Comparison of ENCODE assay signal across 29 cellular contexts in genomic region chr10:91603173-91603572, GRCh38. TPM values are rescaled to one million over a fixed set of nuclear protein-coding genes. Genes with fewer than 3 reads are reported as not detected.
DNase-seq lines count a peak whose midpoint lies in the region; ATAC-seq, FAIRE-seq and TF ChIP-seq lines count a peak whose summit lies in the region.
"Had no signal": no experiment of that assay in that cellular context is flagged by ENCODE, and none has a peak within 500 bp of the region (broad histone marks: within the 10 kb centered on the region; RNA-seq: fewer than 3 reads in every experiment).

No MANE protein-coding gene starts in this region.

- no peak overlapping the region for H4K8ac ChIP-seq in H9 (replicated peaks; ENCODE audit: insufficient read length, low read depth, low read length)

- POLR2A ChIA-PET in PC-3 (lab: Charles Lee; ENCODE audit: unreplicated experiment), result no interaction called here

- BruUV-seq in PC-3 (replicated peaks; lab: Mats Ljungman, UMichigan), result no TSS peak

- peaks cover 7% of the 10 kb centered on the region for H3F3A ChIP-seq in PC-3 (ENCODE audit: low read length, unreplicated experiment)

- H4K20me1 ChIP-seq in PC-3 (ENCODE audit: low read length) (no peaks in the 10 kb centered on the region), H9 (ENCODE audit: control insufficient read depth, insufficient read depth, insufficient read length) (no peaks in the 10 kb centered on the region)
- H4K20me1 ChIP-seq: BLaER1 had no signal

- no peak overlapping the region for H4K5ac ChIP-seq in H9 (ENCODE audit: insufficient read length, low read depth, low read length)

- peaks cover 11 to 12% of the 10 kb centered on the region in 2 experiments; a peak in 4 of 5 replicates for H3K9me3 Mint-ChIP-seq in H9

- ATAC-seq in PC-3 (no peak), pancreas (peak in 3 of 4 donors; percentile 8 to 25 (median 18)), GM19463 (IDR thresholded peaks at IDR 0.05; ENCODE audit: unreplicated experiment) (no peak)
- ATAC-seq: activated CD4-positive, alpha-beta T cell treated with anti-CD3 and anti-CD28 coated beads for 36 hours; activated naive CD4-positive, alpha-beta T cell treated with anti-CD3 and anti-CD28 coated beads, Interleukin-2, amount 50 U/mL, for 72 hours; lower lobe of right lung; mucosa of descending colon had no signal

- H3K27me3 Mint-ChIP-seq in H9 (ENCODE audit: low read depth), result no peaks in the 10 kb centered on the region

- H3K4me2 ChIP-seq in PC-3 (ENCODE audit: low read length) (no peak overlapping the region), H9 (ENCODE audit: insufficient read depth, insufficient read length, low read length) (no peak overlapping the region)
- H3K4me2 ChIP-seq: BLaER1 had no signal

- in situ Hi-C loops in transverse colon (cut with MboI; ENCODE audit: low pct_ligation_motif_present in 1 of 4, low pct_unique_long_range_greater_than_20kb in 1 of 4, low sequenced_read_pairs in 3 of 4), result no loop called here

- TF ChIP-seq EP300 in transverse colon (IDR thresholded peaks at IDR 0.05; ENCODE audit: low read depth), result no peak

- no peak overlapping the region for H2AK5ac ChIP-seq in H9 (ENCODE audit: insufficient read length, low read length)

- H2BK20ac ChIP-seq in H9 (ENCODE audit: low read depth, low read length, poor library complexity, severe bottlenecking), result no peak overlapping the region

- H3K27ac ChIP-seq in PC-3 (ENCODE audit: low read length) (peak overlapping the region; percentile 69), epithelial cell of prostate (peak overlapping the region; percentile 74), pancreas (peak overlapping the region in 2 of 4 donors; percentile 29 to 52), vagina (peak overlapping the region; percentile 38), transverse colon (peak overlapping the region in 1 of 4 donors; percentile 10), H9 (ENCODE audit: insufficient read length, low read depth, low read length) (no peak overlapping the region)
- H3K27ac ChIP-seq: BLaER1, cardiac muscle cell, lower lobe of right lung, testis had no signal

- H3K79me2 ChIP-seq in PC-3 (ENCODE audit: low read length) (no peaks in the 10 kb centered on the region), H9 (ENCODE audit: insufficient read depth, low read length) (no peaks in the 10 kb centered on the region)

- H3K9ac ChIP-seq in PC-3 (ENCODE audit: low read length), result no peak overlapping the region
- no peak overlapping the region for H3K9ac ChIP-seq in H9 (ENCODE audit: extremely low read depth, insufficient read length, low read length)
- H3K9ac ChIP-seq: BLaER1, GM23248 had no signal

- FAIRE-seq in pancreas (lab: Jason Lieb, UNC), result no peak

- H3K27ac Mint-ChIP-seq in H9, result no peak overlapping the region
- H3K27ac Mint-ChIP-seq: activated CD4-positive, alpha-beta T cell treated with anti-CD3 and anti-CD28 coated beads for 36 hours; activated naive CD4-positive, alpha-beta T cell treated with anti-CD3 and anti-CD28 coated beads, Interleukin-2, amount 50 U/mL, for 72 hours; natural killer cell treated with Interleukin-12 subunit alpha and Interleukin-12 subunit beta and Interleukin-15 and Interleukin-18, amount 100 ng/mL, for 72 hours; stimulated activated naive CD8-positive, alpha-beta T cell treated with anti-CD3 and anti-CD28 coated beads, Interleukin-15, Interleukin-2, amounts not matched to agents 100 ng/mL and 50 ng/mL, for 24 hours had no signal

- TF ChIP-seq CTCF in PC-3 (conservative IDR thresholded peaks at IDR 0.05; ENCODE audit: low read depth, low read length) (no peak), pancreas (IDR thresholded peaks at IDR 0.05) (no peak), vagina (IDR thresholded peaks at IDR 0.05) (no peak), transverse colon (IDR thresholded peaks at IDR 0.05) (no peak), H9 (conservative IDR thresholded peaks at IDR 0.05) (no peak)

- H3K36me3 ChIP-seq in PC-3 (ENCODE audit: low read depth, low read length) (no peaks in the 10 kb centered on the region), pancreas (no peaks in the 10 kb centered on the region), vagina (no peaks in the 10 kb centered on the region), transverse colon (no peaks in the 10 kb centered on the region)
- H3K36me3 ChIP-seq: BLaER1, cardiac muscle cell, lower lobe of right lung, right atrium auricular region had no signal

- H3K4me1 Mint-ChIP-seq in H9, result no peaks in the 10 kb centered on the region
- H3K4me1 Mint-ChIP-seq: activated CD4-positive, alpha-beta T cell treated with anti-CD3 and anti-CD28 coated beads for 36 hours had no signal

- H2BK15ac ChIP-seq in H9 (ENCODE audit: low read depth, low read length), result no peak overlapping the region

- no peak overlapping the region for H3K4ac ChIP-seq in H9 (ENCODE audit: low read depth, low read length)

- H3K36me3 Mint-ChIP-seq in H9 (ENCODE audit: insufficient read depth in 1 of 3, low read depth in 3 of 3), result peaks cover 0 to 8% (median 6%) of the 10 kb centered on the region in 3 experiments; a peak in 1 of 7 replicates
- H3K36me3 Mint-ChIP-seq: natural killer cell treated with Interleukin-12 subunit alpha and Interleukin-12 subunit beta and Interleukin-15 and Interleukin-18, amount 100 ng/mL, for 72 hours had no signal

- H3K56ac ChIP-seq in H9 (ENCODE audit: insufficient read length, low read depth, low read length), result no peak overlapping the region

- H3K27me3 ChIP-seq in PC-3 (ENCODE audit: low read length), result no peaks in the 10 kb centered on the region
- H3K27me3 ChIP-seq in pancreas, result no peaks in the 10 kb centered on the region
- no peaks in the 10 kb centered on the region for H3K27me3 ChIP-seq in vagina
- H3K27me3 ChIP-seq in transverse colon, result no peaks in the 10 kb centered on the region
- H3K27me3 ChIP-seq in H9 (ENCODE audit: insufficient read depth, low read length), result no peaks in the 10 kb centered on the region
- H3K27me3 ChIP-seq: BLaER1, cardiac muscle cell, right atrium auricular region, testis had no signal

- H3K9me2 ChIP-seq in PC-3 (replicated peaks; ENCODE audit: low read length), result no peaks in the 10 kb centered on the region

- H2BK12ac ChIP-seq in H9 (ENCODE audit: insufficient read length, low read depth, low read length), result no peak overlapping the region

- no peak overlapping the region for H2BK5ac ChIP-seq in H9 (ENCODE audit: insufficient read length, low read length)

- intact Hi-C loops in PC-3 (cut with micrococcal nuclease) (no loop called here), pancreas (cut with DNase I) (no loop called here), vagina (cut with DNase I) (no loop called here), transverse colon (cut with DNase I; ENCODE audit: low total_unique reads) (no loop called here)

- H3K23ac ChIP-seq in H9 (ENCODE audit: insufficient read length, low read depth, low read length), result no peak overlapping the region

- H3K79me1 ChIP-seq in H9 (ENCODE audit: insufficient read depth, low read depth, low read length, poor library complexity, severe bottlenecking), result no peaks in the 10 kb centered on the region

- H3K4me3 ChIP-seq in PC-3 (ENCODE audit: low read length) (no peak overlapping the region), pancreas (no peak overlapping the region), vagina (no peak overlapping the region), transverse colon (no peak overlapping the region)
- H3K4me3 ChIP-seq: BLaER1, cardiac muscle cell, GM23248, lower lobe of right lung, mucosa of descending colon, right atrium auricular region, testis had no signal

- H4K91ac ChIP-seq in H9 (ENCODE audit: insufficient read length, low read depth, low read length), result no peak overlapping the region

- H3K18ac ChIP-seq in H9 (ENCODE audit: insufficient read length, low read depth, low read length), result no peak overlapping the region

- no peak overlapping the region for H3K4me3 Mint-ChIP-seq in H9
- H3K4me3 Mint-ChIP-seq: activated CD4-positive, alpha-beta T cell treated with anti-CD3 and anti-CD28 coated beads for 36 hours; natural killer cell treated with Interleukin-12 subunit alpha and Interleukin-12 subunit beta and Interleukin-15 and Interleukin-18, amount 100 ng/mL, for 72 hours; stimulated activated naive CD8-positive, alpha-beta T cell treated with anti-CD3 and anti-CD28 coated beads, Interleukin-15, Interleukin-2, amounts not matched to agents 100 ng/mL and 50 ng/mL, for 24 hours had no signal

- no peak for DNase-seq in PC-3
- DNase-seq in epithelial cell of prostate (ENCODE audit: low read depth, low spot score), result no peak
- no peak for DNase-seq in pancreas
- no peak for DNase-seq in vagina (ENCODE audit: extremely low spot score in 2 of 2)
- no peak for DNase-seq in transverse colon
- no peak for DNase-seq in H9
- DNase-seq: activated CD4-positive, alpha-beta T cell treated with anti-CD3 and anti-CD28 coated beads for 36 hours; activated effector memory CD4-positive, alpha-beta T cell treated with Interleukin-2 at 50 U/mL for 16 hours; cortex of kidney; effector memory CD4-positive, alpha-beta T cell; erythroblast; GM23248; KBM-7; lower lobe of right lung; mucosa of descending colon; NCI-H1105; NCI-H187; NCI-H2171; NCI-H82; stimulated activated CD8-positive, alpha-beta memory T cell treated with anti-CD3 and anti-CD28 coated beads, Interleukin-4, amount 100 ng/mL, for 48 hours; T-helper 9 cell; testis had no signal

- H2AFZ ChIP-seq in PC-3 (ENCODE audit: low read length), result no peak overlapping the region
- no peak overlapping the region for H2AFZ ChIP-seq in H9 (ENCODE audit: low read length)
- H2AFZ ChIP-seq: GM23248 had no signal

- H3K9me3 ChIP-seq in PC-3 (ENCODE audit: low read length) (0 out of 2 replicates have a peak, but pooled peaks cover 4% of the 10 kb centered on the region), pancreas (no peaks in the 10 kb centered on the region), vagina (no peaks in the 10 kb centered on the region), transverse colon (peaks cover 7 to 10% of the 10 kb centered on the region in 2 donors), H9 (ENCODE audit: control insufficient read depth, low read depth, low read length) (no peaks in the 10 kb centered on the region)
- H3K9me3 ChIP-seq: lower lobe of right lung, testis had no signal

- H3K4me1 ChIP-seq in PC-3 (ENCODE audit: insufficient read depth, low read length) (peaks cover 38% of the 10 kb centered on the region), pancreas (peaks cover 7 to 22% (median 20%) of the 10 kb centered on the region in 3 donors), vagina (peaks cover 40% of the 10 kb centered on the region), transverse colon (peaks cover 3 to 25% (median 4%) of the 10 kb centered on the region in 4 donors), H9 (ENCODE audit: insufficient read depth, low read length) (no peaks in the 10 kb centered on the region)

- CTCF ChIA-PET in PC-3 (lab: Charles Lee), result no interaction called here

- no peak overlapping the region for H3T11ph ChIP-seq in H9 (ENCODE audit: low read length)

- TF ChIP-seq POLR2A in vagina (IDR thresholded peaks at IDR 0.05) (no peak), transverse colon (IDR thresholded peaks at IDR 0.05) (no peak)

- no peak overlapping the region for H3K14ac ChIP-seq in H9 (ENCODE audit: insufficient read depth, low read length)

- H3K23me2 ChIP-seq in H9 (ENCODE audit: insufficient read length, low read depth, low read length, poor library complexity, severe bottlenecking), result no peaks in the 10 kb centered on the region

- WGBS in pancreas, 2 donors, result 91 to 97% methylated on average over 1 of the region's 1 CpG
- WGBS in transverse colon (ENCODE audit: low coverage in 1 of 2), 2 donors, result 83 to 86% methylated on average over 1 of the region's 1 CpG
- WGBS in H9 (ENCODE audit: extremely low coverage, insufficient read length, low lambda C conversion rate), result no CpG with 5 or more reads among the region's 1 CpG

- no peak overlapping the region for H2BK120ac ChIP-seq in H9 (ENCODE audit: low read depth, low read length, poor library complexity, severe bottlenecking)

RNA-seq across cellular contexts. Expression of gene PPP1R3C, which starts 29.7 kb away (rescaled TPM):
- total RNA-seq in PC-3 (2014; rRNA removed), result 0.17 TPM in 1 of 2 replicates, not detected in the other
- 10 to 100 TPM in 5 of 6 donors, 1 to 10 TPM in 1; 7.1 to 27.5 (median 17.3) TPM for total RNA-seq in pancreas
- polyA plus RNA-seq in pancreas, result 1 to 10 TPM; 3.8 to 5.8 TPM
- 26.3 TPM for total RNA-seq in vagina
- total RNA-seq in transverse colon, result 1 to 10 TPM; 1.1 to 4.6 (median 3.0) TPM
- total RNA-seq in H9 (2021), result 1.1 and 1.2 TPM in 2 replicates
- total RNA-seq: natural killer cell treated with Interleukin-12 subunit alpha and Interleukin-12 subunit beta and Interleukin-15 and Interleukin-18, amount 100 ng/mL, for 72 hours had no signal

Comparison
In these comparisons a context has a peak if more than half of its experiments do, and no peak if none do; other contexts are left out.
1. ATAC-seq: peak in pancreas (3 of 4); none in PC-3 (single experiment) and GM19463 (single experiment).